In genomic region chr19:40776966-40777794, GRCh38 we compare ENCODE assay signal across 8 cellular contexts. TPM values are rescaled to one million over a fixed set of nuclear protein-coding genes. Genes with fewer than 3 reads are reported as not detected.
A peak's percentile ranks its signal among the peaks of the same experiment; 100 is the strongest.
DNase-seq lines count a peak whose midpoint lies in the region; ATAC-seq and TF ChIP-seq lines count a peak whose summit lies in the region.

No MANE protein-coding gene starts in this region.

- H3K27ac Mint-ChIP-seq in neural crest cell (ENCODE audit: unreplicated experiment) = peak overlapping the region; percentile 100

- DNase-seq in Daoy (ENCODE audit: low read depth) (peak; percentile 91), H7 (peak; percentile 88), LoVo (ENCODE audit: low spot score) (peak; percentile 86), RWPE2 (ENCODE audit: low spot score) (no peak), foreskin fibroblast (peak; percentile 74 to 92), neural crest cell (ENCODE audit: low read depth, low spot score) (peak; percentile 75)
- peak; percentile 94 for DNase-seq in activated effector memory CD4-positive, alpha-beta T cell treated with anti-CD3 and anti-CD28 coated beads, Interleukin-2, amount 50 U/mL, for 16 hours

- no peaks in the 10 kb centered on the region for H3K4me1 ChIP-seq in RWPE2 (ENCODE audit: insufficient read depth, poor library complexity, severe bottlenecking)
- H3K4me1 ChIP-seq in stomach smooth muscle (ENCODE audit: control insufficient read depth, insufficient read depth, low read length) = peaks cover 15% of the 10 kb centered on the region

- no peak for TF ChIP-seq CTCF in RWPE2 (IDR thresholded peaks at IDR 0.05; ENCODE audit: poor library complexity, severe bottlenecking)
- no peak for TF ChIP-seq CTCF in foreskin fibroblast (IDR thresholded peaks at IDR 0.05; ENCODE audit: low read depth, low read length)
- TF ChIP-seq CTCF in neural crest cell (conservative IDR thresholded peaks at IDR 0.05) = no peak

- H3K4me1 Mint-ChIP-seq in neural crest cell = peaks cover 41% of the 10 kb centered on the region

- H3K27ac ChIP-seq in RWPE2 (ENCODE audit: poor library complexity, severe bottlenecking) (peak overlapping the region; percentile 88), stomach smooth muscle (ENCODE audit: low read length) (peak overlapping the region; percentile 98)

- H3K9ac ChIP-seq in stomach smooth muscle (ENCODE audit: low read length in 2 of 2) = peak overlapping the region; percentile 74 to 98

- ATAC-seq in RWPE2 (ENCODE audit: low read depth) = peak; percentile 74

- no peaks in the 10 kb centered on the region for H3K27me3 ChIP-seq in H7 (ENCODE audit: control insufficient read depth, insufficient read depth, low read length)
- H3K27me3 ChIP-seq in RWPE2 (ENCODE audit: insufficient read depth, poor library complexity, severe bottlenecking) = no peaks in the 10 kb centered on the region
- no peaks in the 10 kb centered on the region for H3K27me3 ChIP-seq in stomach smooth muscle (ENCODE audit: control insufficient read depth in 1 of 2, insufficient read depth in 2 of 2, low read length in 2 of 2)

- no peaks in the 10 kb centered on the region for H3K27me3 Mint-ChIP-seq in neural crest cell (ENCODE audit: low read depth)

- H3K36me3 ChIP-seq in H7 (replicated peaks; ENCODE audit: control insufficient read depth, insufficient read depth, low read length) (no peaks in the 10 kb centered on the region), RWPE2 (ENCODE audit: low read depth) (no peaks in the 10 kb centered on the region), stomach smooth muscle (ENCODE audit: control insufficient read depth in 2 of 2, insufficient read depth in 2 of 2, low read length in 2 of 2) (peaks cover 0 to 2% of the 10 kb centered on the region in 2 donors)

- peaks cover 4% of the 10 kb centered on the region for H3K36me3 Mint-ChIP-seq in neural crest cell (ENCODE audit: low read depth)

- no peaks in the 10 kb centered on the region for H3K9me3 ChIP-seq in RWPE2 (ENCODE audit: severe bottlenecking)
- H3K9me3 ChIP-seq in stomach smooth muscle (ENCODE audit: control insufficient read depth in 2 of 2, low read length in 2 of 2) = no peaks in the 10 kb centered on the region

- H3K9me3 Mint-ChIP-seq in neural crest cell = no peaks in the 10 kb centered on the region

- H3K4me3 ChIP-seq in H7 (ENCODE audit: insufficient read depth, low read depth, low read length) (peak overlapping the region; percentile 65), RWPE2 (ENCODE audit: severe bottlenecking) (peak overlapping the region; percentile 44), foreskin fibroblast (ENCODE audit: low read depth in 1 of 2, low read length in 2 of 2) (peak overlapping the region; percentile 83 to 86), stomach smooth muscle (ENCODE audit: low read length in 2 of 2) (peak overlapping the region; percentile 69 to 93)

- peak overlapping the region; percentile 96 for H3K4me3 Mint-ChIP-seq in neural crest cell

RNA-seq across cellular contexts. Expression of gene RAB4B, which starts 0.9 kb away (rescaled TPM):
- total RNA-seq in Daoy (2014; rRNA removed; shearing (Covaris generic)) = 32.4 and 34.4 TPM in 2 replicates
- 23.8 and 26.4 TPM in 2 replicates for total RNA-seq in H7 (2014; rRNA removed; shearing (Covaris generic))
- total RNA-seq in neural crest cell = 14.1 and 15.2 TPM in 2 replicates

RNA-seq across cellular contexts. Expression of gene MIA, which starts 1.9 kb away (rescaled TPM):
- total RNA-seq in Daoy (2014; rRNA removed; shearing (Covaris generic)) = not detected in 2 replicates
- total RNA-seq in H7 (2014; rRNA removed; shearing (Covaris generic)) = not detected in 2 replicates
- 6.9 and 9.9 TPM in 2 replicates for total RNA-seq in neural crest cell

RNA-seq across cellular contexts. Expression of gene EGLN2, which starts 21.8 kb away (rescaled TPM):
- 46.0 and 54.7 TPM in 2 replicates for total RNA-seq in Daoy (2014; rRNA removed; shearing (Covaris generic))
- 110 and 148 TPM in 2 replicates for total RNA-seq in H7 (2014; rRNA removed; shearing (Covaris generic))
- total RNA-seq in neural crest cell = 109 and 113 TPM in 2 replicates

RNA-seq across cellular contexts. Expression of gene SNRPA, which starts 26.2 kb away (rescaled TPM):
- total RNA-seq in Daoy (2014; rRNA removed; shearing (Covaris generic)) = 64.1 and 71.0 TPM in 2 replicates
- 440 and 502 TPM in 2 replicates for total RNA-seq in H7 (2014; rRNA removed; shearing (Covaris generic))
- 213 and 214 TPM in 2 replicates for total RNA-seq in neural crest cell

RNA-seq across cellular contexts. Expression of gene ACTMAP, which starts 26.9 kb away (rescaled TPM):
- total RNA-seq in Daoy (2014; rRNA removed; shearing (Covaris generic)) = 0.51 TPM in 1 of 2 replicates, not detected in the other
- 3.1 and 4.7 TPM in 2 replicates for total RNA-seq in H7 (2014; rRNA removed; shearing (Covaris generic))
- total RNA-seq in neural crest cell = 22.7 and 25.1 TPM in 2 replicates
